In genomic region chr17:77280304-77280910, GRCh38 we compare ENCODE assay signal across 8 cellular contexts.
DNase-seq lines count a peak whose midpoint lies in the region; ATAC-seq and FAIRE-seq lines count a peak whose summit lies in the region.

No MANE protein-coding gene starts in this region.

- H3K27me3 Mint-ChIP-seq in activated T-helper 17 cell treated with anti-CD3 and anti-CD28 coated beads, Interleukin-2, amount 50 U/mL, for 72 hours, result peaks cover 18% of the 10 kb centered on the region

- peak; percentile 21 for DNase-seq in G401 (ENCODE audit: low spot score)
- peak; percentile 68 to 79 for DNase-seq in left colon
- DNase-seq in urothelium cell line (ENCODE audit: low spot score), result peak; percentile 62
- no peak for DNase-seq in ecto neural progenitor cell (ENCODE audit: low spot score)

- peaks cover 15% of the 10 kb centered on the region for H3K4me1 Mint-ChIP-seq in activated T-helper 17 cell treated with anti-CD3 and anti-CD28 coated beads, Interleukin-2, amount 50 U/mL, for 72 hours

- peak overlapping the region; percentile 68 for H3K27ac Mint-ChIP-seq in activated T-helper 17 cell treated with anti-CD3 and anti-CD28 coated beads, Interleukin-2, amount 50 U/mL, for 72 hours

- H3K36me3 Mint-ChIP-seq in activated T-helper 17 cell treated with anti-CD3 and anti-CD28 coated beads, Interleukin-2, amount 50 U/mL, for 72 hours (ENCODE audit: low read depth), result peaks cover 17% of the 10 kb centered on the region

- intact Hi-C loops in left colon (cut with DNase I, micrococcal nuclease), result no loop called here

- no peaks in the 10 kb centered on the region for H3K9me3 Mint-ChIP-seq in activated T-helper 17 cell treated with anti-CD3 and anti-CD28 coated beads, Interleukin-2, amount 50 U/mL, for 72 hours

- ATAC-seq in HG03432 (IDR thresholded peaks at IDR 0.05; ENCODE audit: unreplicated experiment) (peak; percentile 20), left colon (peak; percentile 17), GM19463 (IDR thresholded peaks at IDR 0.05; ENCODE audit: unreplicated experiment) (no peak), GM21786 (IDR thresholded peaks at IDR 0.05; ENCODE audit: unreplicated experiment) (no peak)
- ATAC-seq in activated T-helper 17 cell treated with anti-CD3 and anti-CD28 coated beads, Interleukin-2, amount 50 U/mL, for 72 hours (replicated peaks), result peak; percentile 8

- in situ Hi-C loops in G401 (cut with HindIII; ENCODE audit: low sequenced_read_pairs), result no loop called here

- FAIRE-seq in urothelium cell line (lab: Jason Lieb, UNC), result peak; percentile 5

- H3K4me3 Mint-ChIP-seq in activated T-helper 17 cell treated with anti-CD3 and anti-CD28 coated beads, Interleukin-2, amount 50 U/mL, for 72 hours, result peak overlapping the region; percentile 76

Comparison
In these comparisons a context has a peak if more than half of its experiments do, and no peak if none do; other contexts are left out.
1. ATAC-seq: peak in HG03432 (single experiment), activated T-helper 17 cell treated with anti-CD3 and anti-CD28 coated beads, Interleukin-2, amount 50 U/mL, for 72 hours (single experiment) and left colon (single experiment); none in GM19463 (single experiment) and GM21786 (single experiment).